In the genomic region with DNA sequence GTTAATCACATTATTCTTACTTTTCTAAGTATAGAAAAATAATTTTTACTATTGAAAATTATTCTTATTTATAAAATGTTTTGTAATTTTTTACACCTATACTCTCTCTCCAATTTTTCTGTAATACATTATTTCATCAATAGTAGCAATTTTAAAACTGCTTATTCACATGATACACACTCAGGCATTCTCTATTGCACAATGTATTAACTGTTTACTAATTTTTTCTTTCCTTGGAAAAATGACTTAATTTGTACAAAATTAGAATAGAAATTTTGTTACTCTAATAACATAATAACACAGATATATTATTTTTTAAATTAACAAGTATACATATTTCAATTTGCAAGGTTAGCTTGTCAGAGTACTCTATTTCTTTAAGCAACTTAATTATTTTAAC, we compare ENCODE assay signal across 28 cellular contexts.
"Had no signal": no experiment of that assay in that cellular context is flagged by ENCODE, and none has a peak within 500 bp of the region (broad histone marks: within the 10 kb centered on the region; RNA-seq: fewer than 3 reads in every experiment).

No MANE protein-coding gene starts in this region.

- DNase-seq: naive thymus-derived CD8-positive, alpha-beta T cell; nephron progenitor cell; nucleus accumbens; posterior cingulate gyrus; psoas muscle; right cardiac atrium; spleen; stimulated activated CD4-positive, alpha-beta T cell treated with anti-CD3 and anti-CD28 coated beads, Interleukin-12 subunit alpha, Interleukin-12 subunit beta, amount 100 ng/mL, for 4 hours; stimulated activated CD4-positive, alpha-beta T cell treated with anti-CD3 and anti-CD28 coated beads, Interleukin-1b, Interleukin-23, amount 100 ng/mL, for 48 hours; stimulated activated CD4-positive, alpha-beta T cell treated with anti-CD3 and anti-CD28 coated beads, Interleukin-2, amount 100 ng/mL, for 48 hours; stimulated activated CD4-positive, alpha-beta T cell treated with anti-CD3 and anti-CD28 coated beads, Interleukin-4, amount 100 ng/mL, for 24 hours; stimulated activated naive B cell treated with anti-CD40 and anti-IgM and Interleukin-4, amounts not matched to agents 10 μg/mL and 1 μg/mL and 100 μg/mL, for 72 hours; stimulated activated naive CD4-positive, alpha-beta T cell treated with Interleukin-2 at 50 U/mL for 16 hours; stomach; thyroid gland; trophoblast cell had no signal

- H3K27ac ChIP-seq: neutrophil, parathyroid adenoma, psoas muscle, skin epidermis, spleen, stomach, thoracic aorta, thyroid gland, tibial nerve, upper lobe of left lung, vagina had no signal

- H2AFZ ChIP-seq: parathyroid adenoma had no signal

- H3K36me3 ChIP-seq: neutrophil, spleen, stomach, thoracic aorta, thyroid gland, tibial nerve, upper lobe of left lung, vagina had no signal

- ATAC-seq: naive thymus-derived CD8-positive, alpha-beta T cell; natural killer cell treated with Interleukin-12 subunit alpha and Interleukin-12 subunit beta and Interleukin-15 and Interleukin-18, amount 100 ng/mL, for 72 hours; psoas muscle; right cardiac atrium; sciatic nerve; stimulated activated effector memory CD8-positive, alpha-beta T cell treated with anti-CD3 and anti-CD28 coated beads, Interleukin-12 subunit alpha, Interleukin-12 subunit beta, amount 100 ng/mL, for 72 hours; stimulated activated naive B cell treated with anti-CD40 and anti-IgM and Interleukin-4, amounts not matched to agents 10 μg/mL and 1 μg/mL and 100 μg/mL, for 72 hours had no signal

- H3K9ac ChIP-seq: parathyroid adenoma had no signal

- H3K4me2 ChIP-seq: smooth muscle cell had no signal

- FAIRE-seq: urothelium cell line had no signal

- H3K27me3 ChIP-seq: spleen, stomach, thyroid gland, tibial nerve, upper lobe of left lung, vagina had no signal

- H3K4me3 ChIP-seq: psoas muscle, skin epidermis, smooth muscle cell, spleen, stomach, thoracic aorta, thyroid gland, tibial nerve, upper lobe of left lung, vagina had no signal

- H3K4me1 ChIP-seq: parathyroid adenoma, psoas muscle, spleen, stomach, thyroid gland, tibial nerve, upper lobe of left lung, vagina had no signal

- H3K9me3 ChIP-seq: neutrophil, psoas muscle, spleen, stomach, thoracic aorta, thyroid gland, tibial nerve, upper lobe of left lung, vagina had no signal

- H3K79me2 ChIP-seq: parathyroid adenoma had no signal
